In genomic region chr2:152694161-152694661, GRCh38 we compare ENCODE assay signal across 7 cellular contexts. TPM values are rescaled to one million over a fixed set of nuclear protein-coding genes. Genes with fewer than 3 reads are reported as not detected.
A peak's percentile ranks its signal among the peaks of the same experiment; 100 is the strongest.
DNase-seq lines count a peak whose midpoint lies in the region; ATAC-seq and TF ChIP-seq lines count a peak whose summit lies in the region.

No MANE protein-coding gene starts in this region.

- TF ChIP-seq CTCF in activated CD8-positive, alpha-beta T cell treated with anti-CD3 and anti-CD28 coated beads for 36 hours (IDR thresholded peaks at IDR 0.05): no peak
- no peak for TF ChIP-seq CTCF in gastroesophageal sphincter (IDR thresholded peaks at IDR 0.05)

- peaks cover 0 to 23% of the 10 kb centered on the region in 2 donors for H3K36me3 ChIP-seq in gastroesophageal sphincter

- peaks cover 0 to 10% (median 0%) of the 10 kb centered on the region in 3 donors for H3K4me1 ChIP-seq in gastroesophageal sphincter

- WGBS in gastroesophageal sphincter (ENCODE audit: low coverage in 1 of 2), 2 donors: 38 to 51% methylated on average over 8 of the region's 8 CpGs

- ATAC-seq in GM19043 (IDR thresholded peaks at IDR 0.05; ENCODE audit: low read depth, unreplicated experiment) (peak; percentile 52), HG03342 (IDR thresholded peaks at IDR 0.05; ENCODE audit: unreplicated experiment) (peak; percentile 58), gastroesophageal sphincter (peak; percentile 36)
- peak; percentile 88 for ATAC-seq in activated CD8-positive, alpha-beta T cell treated with anti-CD3 and anti-CD28 coated beads for 36 hours

- peaks cover 17% of the 10 kb centered on the region for H3K36me3 Mint-ChIP-seq in activated CD8-positive, alpha-beta T cell treated with anti-CD3 and anti-CD28 coated beads for 36 hours (ENCODE audit: low read depth)

- POLR2A ChIA-PET in activated CD8-positive, alpha-beta T cell treated with anti-CD3 and anti-CD28 coated beads for 36 hours (lab: Charles Lee): interaction anchor here (0.7 to 2.2 kb wide), 3 partner anchors 19 to 24 kb away, joined by 3 to 12 read pairs (median 6); partner anchors contain the start of genes ARL6IP6 and PRPF40A

- H3K27me3 Mint-ChIP-seq in activated CD8-positive, alpha-beta T cell treated with anti-CD3 and anti-CD28 coated beads for 36 hours: no peaks in the 10 kb centered on the region

- H3K27ac Mint-ChIP-seq in activated CD8-positive, alpha-beta T cell treated with anti-CD3 and anti-CD28 coated beads for 36 hours: peak overlapping the region; percentile 88

- no peaks in the 10 kb centered on the region for H3K9me3 ChIP-seq in gastroesophageal sphincter

- H3K4me1 Mint-ChIP-seq in activated CD8-positive, alpha-beta T cell treated with anti-CD3 and anti-CD28 coated beads for 36 hours (ENCODE audit: low read depth): peaks cover 38% of the 10 kb centered on the region

- peak; percentile 74 for DNase-seq in activated CD8-positive, alpha-beta T cell treated with anti-CD3 and anti-CD28 coated beads for 36 hours
- DNase-seq in stimulated activated CD4-positive, alpha-beta T cell treated with anti-CD3 and anti-CD28 coated beads, Interleukin-4, amount 100 ng/mL, for 48 hours (ENCODE audit: low read depth in 2 of 2): peak; percentile 18
- DNase-seq in GM19240 (ENCODE audit: insufficient read length, low spot score): no peak
- DNase-seq in DMS 273 (lab: John Stamatoyannopoulos, UW; ENCODE audit: unreplicated experiment): no peak

- peak overlapping the region; percentile 66 for H3K4me3 Mint-ChIP-seq in activated CD8-positive, alpha-beta T cell treated with anti-CD3 and anti-CD28 coated beads for 36 hours

- H3K9me3 Mint-ChIP-seq in activated CD8-positive, alpha-beta T cell treated with anti-CD3 and anti-CD28 coated beads for 36 hours: no peaks in the 10 kb centered on the region

- peak overlapping the region in 1 of 4 donors; percentile 18 for H3K27ac ChIP-seq in gastroesophageal sphincter

- no peak for TF ChIP-seq EP300 in gastroesophageal sphincter (IDR thresholded peaks at IDR 0.05)

- H3K27me3 ChIP-seq in gastroesophageal sphincter: no peaks in the 10 kb centered on the region

- no peak for TF ChIP-seq POLR2A in gastroesophageal sphincter (IDR thresholded peaks at IDR 0.05)

- intact Hi-C loops in activated CD8-positive, alpha-beta T cell treated with anti-CD3 and anti-CD28 coated beads for 36 hours (cut with micrococcal nuclease): no loop called here

- H3K4me3 ChIP-seq in gastroesophageal sphincter: peak overlapping the region; percentile 4 to 19

- CTCF ChIA-PET in activated CD8-positive, alpha-beta T cell treated with anti-CD3 and anti-CD28 coated beads for 36 hours (lab: Charles Lee): interaction anchor here (1.9 to 2.4 kb wide), 2 partner anchors 22 to 58 kb away, joined by 4 to 12 read pairs; no protein-coding TSS in a partner anchor

RNA-seq across cellular contexts. Expression of gene PRPF40A, which starts 23.1 kb away (rescaled TPM):
- 100 to 1,000 TPM; 145 to 148 TPM for total RNA-seq in activated CD8-positive, alpha-beta T cell treated with anti-CD3 and anti-CD28 coated beads for 36 hours
- 10 to 100 TPM; 55.4 to 72.7 (median 68.6) TPM for total RNA-seq in gastroesophageal sphincter

RNA-seq across cellular contexts. Expression of gene ARL6IP6, which starts 24.2 kb away (rescaled TPM):
- total RNA-seq in activated CD8-positive, alpha-beta T cell treated with anti-CD3 and anti-CD28 coated beads for 36 hours: 10 to 100 TPM; 21.0 to 29.8 TPM
- 10 to 100 TPM in 1 of 4 donors, 1 to 10 TPM in 3; 7.0 to 14.0 (median 7.9) TPM for total RNA-seq in gastroesophageal sphincter

Comparison
In these comparisons a context has a peak if more than half of its experiments do, and no peak if none do; other contexts are left out.
1. ATAC-seq: peak in every context shown above with its lines; median percentile 88 in activated CD8-positive, alpha-beta T cell treated with anti-CD3 and anti-CD28 coated beads for 36 hours; 58 in HG03342; 52 in GM19043; 36 in gastroesophageal sphincter.
2. DNase-seq: peak in activated CD8-positive, alpha-beta T cell treated with anti-CD3 and anti-CD28 coated beads for 36 hours (single experiment) and stimulated activated CD4-positive, alpha-beta T cell treated with anti-CD3 and anti-CD28 coated beads, Interleukin-4, amount 100 ng/mL, for 48 hours (2 of 2); none in GM19240 (single experiment) and DMS 273 (single experiment).